ENCODE assay signal across 11 cellular contexts in the genomic region with DNA sequence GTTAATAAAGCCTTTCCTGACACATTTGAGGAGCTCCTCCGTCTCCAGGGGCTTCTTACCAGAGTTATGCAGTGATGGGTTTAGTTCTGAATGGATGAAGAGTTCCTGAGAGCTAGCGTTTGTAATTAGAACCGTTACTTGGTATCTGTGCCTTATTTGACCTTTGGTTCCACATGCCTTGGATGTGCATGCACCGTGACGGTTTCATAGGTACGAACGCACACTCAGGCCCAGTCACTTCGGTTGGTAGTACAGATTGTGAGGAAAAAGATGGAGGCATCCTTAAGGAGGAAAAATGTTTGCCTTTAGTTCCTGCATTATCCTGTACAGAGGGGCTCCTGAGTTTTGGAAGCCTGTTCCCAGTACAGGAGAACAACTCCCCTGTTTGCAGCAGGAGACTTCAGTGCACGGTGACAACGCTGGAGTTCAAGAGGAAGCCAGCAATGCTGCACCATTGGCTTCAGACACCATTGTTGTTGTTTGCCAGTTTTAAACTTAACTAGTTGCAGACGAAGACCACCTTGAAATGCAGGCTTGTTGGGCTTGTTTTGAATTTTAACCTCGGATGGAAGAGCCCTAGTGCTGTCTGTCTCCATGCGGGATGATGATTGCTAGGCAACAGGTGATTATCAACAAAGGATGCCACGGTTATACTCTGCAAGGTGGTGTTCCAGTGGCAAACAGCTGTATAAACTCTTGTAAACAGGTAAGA. TPM values are rescaled to one million over a fixed set of nuclear protein-coding genes. Genes with fewer than 3 reads are reported as not detected.
DNase-seq lines count a peak whose midpoint lies in the region; TF ChIP-seq lines count a peak whose summit lies in the region.
"Had no signal": no experiment of that assay in that cellular context is flagged by ENCODE, and none has a peak within 500 bp of the region (broad histone marks: within the 10 kb centered on the region; RNA-seq: fewer than 3 reads in every experiment).

No MANE protein-coding gene starts in this region.

- H3K36me3 ChIP-seq in BE2C, result peaks cover 62% of the 10 kb centered on the region

- H3K27me3 Mint-ChIP-seq in activated T-helper 2 cell treated with anti-CD3 and anti-CD28 coated beads, Interferon-gamma antibody, Interleukin-2, Interleukin-4, amounts not matched to agents 10 μg/mL and 5 μg/mL and 100 μg/mL, durations not matched to agents 14 hours and 24 hours and 36 hours (ENCODE audit: low read depth), result no peaks in the 10 kb centered on the region

- intact Hi-C loops in dorsolateral prefrontal cortex (cut with DNase I), result no loop called here
- intact Hi-C loops in activated T-helper 2 cell treated with anti-CD3 and anti-CD28 coated beads, Interferon-gamma antibody, Interleukin-2, Interleukin-4, amounts not matched to agents 10 μg/mL and 5 μg/mL and 100 μg/mL, durations not matched to agents 14 hours and 24 hours and 36 hours (cut with micrococcal nuclease), result no loop called here

- peak overlapping the region; percentile 21 for H3K4me3 ChIP-seq in BE2C (ENCODE audit: low read depth, low read length)
- peak overlapping the region in 1 of 59 donors; percentile 16 for H3K4me3 ChIP-seq in dorsolateral prefrontal cortex
- H3K4me3 ChIP-seq: tibial artery had no signal

- TF ChIP-seq CTCF in BE2C (IDR thresholded peaks at IDR 0.05; ENCODE audit: low read depth, low read length) (no peak), dorsolateral prefrontal cortex (IDR thresholded peaks at IDR 0.05 in 54 of 56, conservative IDR thresholded peaks at IDR 0.05 in 2 of 56; ENCODE audit: low read depth in 1 of 56, partially characterized antibody in 56 of 56) (no peak)

- H3K9me3 Mint-ChIP-seq in activated T-helper 2 cell treated with anti-CD3 and anti-CD28 coated beads, Interferon-gamma antibody, Interleukin-2, Interleukin-4, amounts not matched to agents 10 μg/mL and 5 μg/mL and 100 μg/mL, durations not matched to agents 14 hours and 24 hours and 36 hours, result no peaks in the 10 kb centered on the region

- H3K9me3 ChIP-seq in BE2C, result no peaks in the 10 kb centered on the region
- H3K9me3 ChIP-seq: tibial artery had no signal

- peaks cover 5% of the 10 kb centered on the region for H3K4me1 ChIP-seq in BE2C

- peaks cover 78% of the 10 kb centered on the region for H3K4me1 Mint-ChIP-seq in activated T-helper 2 cell treated with anti-CD3 and anti-CD28 coated beads, Interferon-gamma antibody, Interleukin-2, Interleukin-4, amounts not matched to agents 10 μg/mL and 5 μg/mL and 100 μg/mL, durations not matched to agents 14 hours and 24 hours and 36 hours (ENCODE audit: low read depth)

- H3K27me3 ChIP-seq in BE2C, result no peaks in the 10 kb centered on the region
- no peaks in the 10 kb centered on the region for H3K27me3 ChIP-seq in dorsolateral prefrontal cortex
- H3K27me3 ChIP-seq: tibial artery had no signal

- H3K27ac Mint-ChIP-seq in activated T-helper 2 cell treated with anti-CD3 and anti-CD28 coated beads, Interferon-gamma antibody, Interleukin-2, Interleukin-4, amounts not matched to agents 10 μg/mL and 5 μg/mL and 100 μg/mL, durations not matched to agents 14 hours and 24 hours and 36 hours, result no peak overlapping the region

- no peak overlapping the region for H3K4me3 Mint-ChIP-seq in activated T-helper 2 cell treated with anti-CD3 and anti-CD28 coated beads, Interferon-gamma antibody, Interleukin-2, Interleukin-4, amounts not matched to agents 10 μg/mL and 5 μg/mL and 100 μg/mL, durations not matched to agents 14 hours and 24 hours and 36 hours (ENCODE audit: low read depth)

- DNase-seq in BE2C (no peak), ELF-1 (ENCODE audit: low read depth, low spot score) (peak; percentile 12), kidney tubule cell (ENCODE audit: low spot score) (peak; percentile 25), NCI-H1048 (lab: John Stamatoyannopoulos, UW) (no peak), dorsolateral prefrontal cortex (no peak), NCI-H187 (lab: John Stamatoyannopoulos, UW) (no peak)
- no peak for DNase-seq in activated T-helper 2 cell treated with anti-CD3 and anti-CD28 coated beads, Interferon-gamma antibody, Interleukin-2, Interleukin-4, amounts not matched to agents 10 μg/mL and 5 μg/mL and 100 μg/mL, durations not matched to agents 14 hours and 24 hours and 36 hours (ENCODE audit: low spot score)
- DNase-seq: amniotic stem cell, tibial artery had no signal

- H3K27ac ChIP-seq in dorsolateral prefrontal cortex, result no peak overlapping the region
- H3K27ac ChIP-seq: epithelial cell of prostate, tibial artery had no signal

- H3K36me3 Mint-ChIP-seq in activated T-helper 2 cell treated with anti-CD3 and anti-CD28 coated beads, Interferon-gamma antibody, Interleukin-2, Interleukin-4, amounts not matched to agents 10 μg/mL and 5 μg/mL and 100 μg/mL, durations not matched to agents 14 hours and 24 hours and 36 hours (ENCODE audit: low read depth), result peaks cover 72% of the 10 kb centered on the region

TF ChIP-seq in PFSK-1, 5 proteins besides CTCF, POLR2A, EP300 and RAD21:
- TF ChIP-seq POLR2AphosphoS5 (IDR thresholded peaks at IDR 0.05; ENCODE audit: low read depth, low read length) (peak; percentile 32; the same call in 1 of the 2 replicates), TAF1 (IDR thresholded peaks at IDR 0.05; ENCODE audit: borderline replicate concordance, insufficient read depth, low read length) (no peak), SIN3A (IDR thresholded peaks at IDR 0.05; ENCODE audit: borderline replicate concordance, insufficient read depth, low read length) (no peak)
- TF ChIP-seq, protein P1, sequence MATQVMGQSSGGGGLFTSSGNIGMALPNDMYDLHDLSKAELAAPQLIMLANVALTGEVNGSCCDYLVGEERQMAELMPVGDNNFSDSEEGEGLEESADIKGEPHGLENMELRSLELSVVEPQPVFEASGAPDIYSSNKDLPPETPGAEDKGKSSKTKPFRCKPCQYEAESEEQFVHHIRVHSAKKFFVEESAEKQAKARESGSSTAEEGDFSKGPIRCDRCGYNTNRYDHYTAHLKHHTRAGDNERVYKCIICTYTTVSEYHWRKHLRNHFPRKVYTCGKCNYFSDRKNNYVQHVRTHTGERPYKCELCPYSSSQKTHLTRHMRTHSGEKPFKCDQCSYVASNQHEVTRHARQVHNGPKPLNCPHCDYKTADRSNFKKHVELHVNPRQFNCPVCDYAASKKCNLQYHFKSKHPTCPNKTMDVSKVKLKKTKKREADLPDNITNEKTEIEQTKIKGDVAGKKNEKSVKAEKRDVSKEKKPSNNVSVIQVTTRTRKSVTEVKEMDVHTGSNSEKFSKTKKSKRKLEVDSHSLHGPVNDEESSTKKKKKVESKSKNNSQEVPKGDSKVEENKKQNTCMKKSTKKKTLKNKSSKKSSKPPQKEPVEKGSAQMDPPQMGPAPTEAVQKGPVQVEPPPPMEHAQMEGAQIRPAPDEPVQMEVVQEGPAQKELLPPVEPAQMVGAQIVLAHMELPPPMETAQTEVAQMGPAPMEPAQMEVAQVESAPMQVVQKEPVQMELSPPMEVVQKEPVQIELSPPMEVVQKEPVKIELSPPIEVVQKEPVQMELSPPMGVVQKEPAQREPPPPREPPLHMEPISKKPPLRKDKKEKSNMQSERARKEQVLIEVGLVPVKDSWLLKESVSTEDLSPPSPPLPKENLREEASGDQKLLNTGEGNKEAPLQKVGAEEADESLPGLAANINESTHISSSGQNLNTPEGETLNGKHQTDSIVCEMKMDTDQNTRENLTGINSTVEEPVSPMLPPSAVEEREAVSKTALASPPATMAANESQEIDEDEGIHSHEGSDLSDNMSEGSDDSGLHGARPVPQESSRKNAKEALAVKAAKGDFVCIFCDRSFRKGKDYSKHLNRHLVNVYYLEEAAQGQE (IDR thresholded peaks at IDR 0.05; ENCODE audit: insufficient read depth in 1 of 2, low read depth in 2 of 2, low read length in 2 of 2), result no peak

RNA-seq across cellular contexts. Expression of a gene that starts 8.2 kb away (rescaled TPM):
- polyA plus RNA-seq in BE2C (2012; ENCODE audit: insufficient read depth, insufficient read length, low read depth), result 10.3 TPM
- 6.4 TPM for polyA plus RNA-seq in PFSK-1 (2012; ENCODE audit: insufficient read length, low read depth)
- 10 to 100 TPM; 17.5 to 31.2 (median 23.8) TPM for total RNA-seq in dorsolateral prefrontal cortex
- 55.5 TPM in 2 replicates for total RNA-seq in activated T-helper 2 cell treated with anti-CD3 and anti-CD28 coated beads, Interferon-gamma antibody, Interleukin-2, Interleukin-4, amounts not matched to agents 10 μg/mL and 5 μg/mL and 100 μg/mL, durations not matched to agents 14 hours and 24 hours and 36 hours

RNA-seq across cellular contexts. Expression of a gene that starts 43.5 kb away (rescaled TPM):
- 0.52 TPM for polyA plus RNA-seq in BE2C (2012; ENCODE audit: insufficient read depth, insufficient read length, low read depth)
- polyA plus RNA-seq in PFSK-1 (2012; ENCODE audit: insufficient read length, low read depth), result 0.75 TPM
- total RNA-seq in dorsolateral prefrontal cortex, result 1 to 10 TPM; 1.3 to 9.9 (median 4.7) TPM
- total RNA-seq in activated T-helper 2 cell treated with anti-CD3 and anti-CD28 coated beads, Interferon-gamma antibody, Interleukin-2, Interleukin-4, amounts not matched to agents 10 μg/mL and 5 μg/mL and 100 μg/mL, durations not matched to agents 14 hours and 24 hours and 36 hours, result 0.23 and 0.73 TPM in 2 replicates

Comparison
In these comparisons a context has a peak if more than half of its experiments do, and no peak if none do; other contexts are left out.
1. DNase-seq: peak in ELF-1 (single experiment) and kidney tubule cell (single experiment); none in BE2C (single experiment), NCI-H1048 (single experiment), dorsolateral prefrontal cortex (0 of 10), activated T-helper 2 cell treated with anti-CD3 and anti-CD28 coated beads, Interferon-gamma antibody, Interleukin-2, Interleukin-4, amounts not matched to agents 10 μg/mL and 5 μg/mL and 100 μg/mL, durations not matched to agents 14 hours and 24 hours and 36 hours (single experiment) and NCI-H187 (0 of 2).